Comparison of ENCODE assay signal across 13 cellular contexts in the genomic region with DNA sequence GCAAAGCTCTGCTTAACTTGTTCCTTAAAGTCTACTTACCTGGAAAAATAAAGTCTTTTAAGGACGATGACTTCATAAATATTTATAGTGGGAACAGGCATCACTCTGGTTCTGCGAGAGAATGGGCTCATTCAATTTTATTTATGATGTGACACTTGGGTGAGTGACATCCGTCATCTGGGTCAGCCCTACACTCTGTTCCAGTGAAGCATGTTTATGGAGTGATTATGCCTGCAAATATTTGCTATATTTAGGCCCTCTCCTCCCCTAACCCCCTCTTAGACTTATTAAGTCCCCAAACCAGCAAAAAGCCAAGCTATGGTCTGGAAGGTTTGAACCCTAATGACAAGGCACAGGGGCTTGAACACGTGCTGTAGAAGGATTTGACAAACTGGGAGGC. TPM values are rescaled to one million over a fixed set of nuclear protein-coding genes. Genes with fewer than 3 reads are reported as not detected.
DNase-seq lines count a peak whose midpoint lies in the region; ATAC-seq and TF ChIP-seq lines count a peak whose summit lies in the region.
"Had no signal": no experiment of that assay in that cellular context is flagged by ENCODE, and none has a peak within 500 bp of the region (broad histone marks: within the 10 kb centered on the region; RNA-seq: fewer than 3 reads in every experiment).

No MANE protein-coding gene starts in this region.

- H4K20me1 ChIP-seq in PC-3 (ENCODE audit: low read length), result no peaks in the 10 kb centered on the region

- POLR2A ChIA-PET in PC-3 (lab: Charles Lee; ENCODE audit: unreplicated experiment), result no interaction called here

- H3K36me3 ChIP-seq in PC-3 (ENCODE audit: low read depth, low read length), result no peaks in the 10 kb centered on the region
- H3K36me3 ChIP-seq in transverse colon, result no peaks in the 10 kb centered on the region
- no peaks in the 10 kb centered on the region for H3K36me3 ChIP-seq in HAP-1 (replicated peaks)

- TF ChIP-seq CTCF in PC-3 (conservative IDR thresholded peaks at IDR 0.05; ENCODE audit: low read depth, low read length) (no peak), chondrocyte (IDR thresholded peaks at IDR 0.05) (no peak), nephron (IDR thresholded peaks at IDR 0.05; ENCODE audit: unreplicated experiment in 3 of 3) (no peak), transverse colon (IDR thresholded peaks at IDR 0.05) (no peak)

- intact Hi-C loops in PC-3 (cut with micrococcal nuclease) (loop anchor here (1.0 to 10.0 kb wide), 5 partner anchors 47 to 551 kb away; partner anchors contain the start of gene OTUD4), transverse colon (cut with DNase I; ENCODE audit: low total_unique reads) (loop anchor here (5.0 to 10.0 kb wide), 2 partner anchors 37 to 199 kb away; partner anchors contain the start of gene ZNF827)

- TF ChIP-seq POLR2A in transverse colon (IDR thresholded peaks at IDR 0.05), result no peak

- no peaks in the 10 kb centered on the region for H3K9me2 ChIP-seq in PC-3 (replicated peaks; ENCODE audit: low read length)

- in situ Hi-C loops in transverse colon (cut with MboI; ENCODE audit: low pct_ligation_motif_present in 1 of 4, low pct_unique_long_range_greater_than_20kb in 1 of 4, low sequenced_read_pairs in 3 of 4), result no loop called here
- in situ Hi-C loops in HAP-1 (cut with MboI; ENCODE audit: low sequenced_read_pairs), result no loop called here

- no peaks in the 10 kb centered on the region for H3K79me2 ChIP-seq in PC-3 (ENCODE audit: low read length)

- H3F3A ChIP-seq in PC-3 (ENCODE audit: low read length, unreplicated experiment), result peaks cover 10% of the 10 kb centered on the region

- WGBS in transverse colon (ENCODE audit: low coverage in 1 of 2), 2 donors, result 78% methylated on average over 4 of the region's 4 CpGs; no CpG with 5 or more reads in 1 of the 2 donors

- H3K27me3 ChIP-seq in PC-3 (ENCODE audit: low read length) (no peaks in the 10 kb centered on the region), transverse colon (no peaks in the 10 kb centered on the region), HAP-1 (ENCODE audit: low read depth) (no peaks in the 10 kb centered on the region)

- H3K4me2 ChIP-seq in PC-3 (ENCODE audit: low read length), result peak overlapping the region; percentile 80

- peaks cover 6% of the 10 kb centered on the region for H3K9me3 Mint-ChIP-seq in chondrocyte (ENCODE audit: low read depth)
- peaks cover 2% of the 10 kb centered on the region for H3K9me3 Mint-ChIP-seq in nephron
- H3K9me3 Mint-ChIP-seq: activated T-cell treated with anti-CD3 and anti-CD28 coated beads, Interleukin-2, amount 50 U/mL, for 24 hours; effector memory CD8-positive, alpha-beta T cell; stimulated activated naive B cell treated with anti-CD40 and anti-IgM and Interleukin-4, amounts not matched to agents 10 μg/mL and 1 μg/mL and 100 μg/mL, for 72 hours had no signal

- BruUV-seq in PC-3 (replicated peaks; lab: Mats Ljungman, UMichigan), result TSS peak; percentile 67

- 0 out of 2 replicates have a peak overlapping the region, but pooled peaks have one; percentile 24 for H2AFZ ChIP-seq in PC-3 (ENCODE audit: low read length)

- ATAC-seq in PC-3 (no peak), HG03025 (IDR thresholded peaks at IDR 0.05; ENCODE audit: low FRiP score, unreplicated experiment) (no peak)
- ATAC-seq: effector memory CD8-positive, alpha-beta T cell; stimulated activated naive B cell treated with anti-CD40 and anti-IgM and Interleukin-4, amounts not matched to agents 10 μg/mL and 1 μg/mL and 100 μg/mL, for 72 hours had no signal

- peak; percentile 42 for DNase-seq in PC-3
- DNase-seq in chondrocyte (ENCODE audit: low spot score), result no peak
- no peak for DNase-seq in transverse colon
- DNase-seq in stimulated activated CD4-positive, alpha-beta T cell treated with anti-CD3 and anti-CD28 coated beads, Interleukin-4, amount 100 ng/mL, for 24 hours, result no peak
- no peak for DNase-seq in HAP-1 (ENCODE audit: low spot score in 2 of 2)
- DNase-seq: activated T-cell treated with anti-CD3 and anti-CD28 coated beads, Interleukin-2, amount 50 U/mL, for 24 hours; amygdala; DMS 273 treated with DMSO at 0.1 percent for 48 hours; effector memory CD8-positive, alpha-beta T cell; stimulated activated CD4-positive, alpha-beta T cell treated with anti-CD3 and anti-CD28 coated beads, Interleukin-1b, Interleukin-23, amount 100 ng/mL, for 48 hours; stimulated activated naive B cell treated with anti-CD40 and anti-IgM and Interleukin-4, amounts not matched to agents 10 μg/mL and 1 μg/mL and 100 μg/mL, for 72 hours had no signal

- CTCF ChIA-PET in PC-3 (lab: Charles Lee), result no interaction called here

- no peak overlapping the region for H3K4me3 Mint-ChIP-seq in chondrocyte (ENCODE audit: unreplicated experiment)
- H3K4me3 Mint-ChIP-seq in nephron, result peak overlapping the region in 2 of 3 experiments; percentile 19 to 24
- H3K4me3 Mint-ChIP-seq: activated T-cell treated with anti-CD3 and anti-CD28 coated beads, Interleukin-2, amount 50 U/mL, for 24 hours; effector memory CD8-positive, alpha-beta T cell; stimulated activated naive B cell treated with anti-CD40 and anti-IgM and Interleukin-4, amounts not matched to agents 10 μg/mL and 1 μg/mL and 100 μg/mL, for 72 hours had no signal

- H3K9me3 ChIP-seq in PC-3 (ENCODE audit: low read length), result no peaks in the 10 kb centered on the region
- no peaks in the 10 kb centered on the region for H3K9me3 ChIP-seq in transverse colon
- no peaks in the 10 kb centered on the region for H3K9me3 ChIP-seq in HAP-1

- H3K4me1 ChIP-seq in PC-3 (ENCODE audit: insufficient read depth, low read length) (peaks cover 51% of the 10 kb centered on the region), transverse colon (peaks cover 17 to 59% (median 48%) of the 10 kb centered on the region in 4 donors), HAP-1 (peaks cover 6% of the 10 kb centered on the region)

- peak overlapping the region; percentile 94 for H3K27ac ChIP-seq in PC-3 (ENCODE audit: low read length)
- peak overlapping the region; percentile 92 to 96 (median 93) for H3K27ac ChIP-seq in transverse colon

- H3K9ac ChIP-seq in PC-3 (ENCODE audit: low read length), result no peak overlapping the region

- peak overlapping the region; percentile 99 for H3K27ac Mint-ChIP-seq in chondrocyte (ENCODE audit: unreplicated experiment)
- peak overlapping the region; percentile 99 to 100 (median 99) for H3K27ac Mint-ChIP-seq in nephron
- H3K27ac Mint-ChIP-seq: effector memory CD8-positive, alpha-beta T cell; stimulated activated naive B cell treated with anti-CD40 and anti-IgM and Interleukin-4, amounts not matched to agents 10 μg/mL and 1 μg/mL and 100 μg/mL, for 72 hours had no signal

- H3K27me3 Mint-ChIP-seq in chondrocyte (ENCODE audit: low read depth), result no peaks in the 10 kb centered on the region
- H3K27me3 Mint-ChIP-seq in nephron (ENCODE audit: low read depth), result no peaks in the 10 kb centered on the region
- H3K27me3 Mint-ChIP-seq: effector memory CD8-positive, alpha-beta T cell had no signal

- TF ChIP-seq EP300 in transverse colon (IDR thresholded peaks at IDR 0.05; ENCODE audit: low read depth), result no peak

- peak overlapping the region; percentile 49; the same call in 1 of the 2 replicates for H3K4me3 ChIP-seq in PC-3 (ENCODE audit: low read length)
- H3K4me3 ChIP-seq in transverse colon, result no peak overlapping the region
- no peak overlapping the region for H3K4me3 ChIP-seq in HAP-1

- H3K4me1 Mint-ChIP-seq in chondrocyte (ENCODE audit: low read depth), result peaks cover 75% of the 10 kb centered on the region
- H3K4me1 Mint-ChIP-seq in nephron, result peaks cover 81% of the 10 kb centered on the region

- H3K36me3 Mint-ChIP-seq in chondrocyte (ENCODE audit: low read depth) (no peaks in the 10 kb centered on the region), nephron (ENCODE audit: low read depth) (no peaks in the 10 kb centered on the region)
- H3K36me3 Mint-ChIP-seq: stimulated activated naive B cell treated with anti-CD40 and anti-IgM and Interleukin-4, amounts not matched to agents 10 μg/mL and 1 μg/mL and 100 μg/mL, for 72 hours had no signal

RNA-seq across cellular contexts. Expression of gene C4orf51, which starts 55.8 kb away (rescaled TPM):
- total RNA-seq in PC-3 (2014; rRNA removed), result not detected in 2 replicates
- total RNA-seq in chondrocyte, result not detected in 3 replicates
- total RNA-seq in transverse colon, result not detected
